Comparison of ENCODE assay signal across 16 cellular contexts in genomic region chr1:201381130-201381529, GRCh38. TPM values are rescaled to one million over a fixed set of nuclear protein-coding genes. Genes with fewer than 3 reads are reported as not detected.
DNase-seq lines count a peak whose midpoint lies in the region; ATAC-seq lines count a peak whose summit lies in the region.
"Had no signal": no experiment of that assay in that cellular context is flagged by ENCODE, and none has a peak within 500 bp of the region (broad histone marks: within the 10 kb centered on the region; RNA-seq: fewer than 3 reads in every experiment).

No MANE protein-coding gene starts in this region.

- H2AFZ ChIP-seq in mesenchymal stem cell (ENCODE audit: low read depth, low read length), result no peak overlapping the region

- no peak overlapping the region for H2BK12ac ChIP-seq in mesenchymal stem cell (ENCODE audit: low read length in 2 of 2)

- H3K9me3 ChIP-seq in mesenchymal stem cell (ENCODE audit: control insufficient read depth, low read length), result no peaks in the 10 kb centered on the region
- H3K9me3 ChIP-seq: MG63, ovary had no signal

- DNase-seq in DMS153 treated with DMSO at 0.1 percent for 48 hours (lab: John Stamatoyannopoulos, UW; ENCODE audit: unreplicated experiment) (peak; percentile 88), NCI-H1092 (lab: John Stamatoyannopoulos, UW) (peak; percentile 62), NCI-H345 (lab: John Stamatoyannopoulos, UW) (peak; percentile 83), mesenchymal stem cell (no peak), superior temporal gyrus (ENCODE audit: extremely low spot score) (no peak), retina (no peak)
- DNase-seq: activated gamma-delta T cell; aorta; MG63; NCI-H524; ovary; stimulated activated CD4-positive, alpha-beta T cell treated with anti-CD3 and anti-CD28 coated beads, Interleukin-2, amount 100 ng/mL, for 48 hours; T-helper 9 cell had no signal

- H3K4me1 ChIP-seq in mesenchymal stem cell (ENCODE audit: control insufficient read depth, insufficient read depth, low read depth, low read length), result peaks cover 55% of the 10 kb centered on the region

- peak overlapping the region; percentile 14 for H2AK5ac ChIP-seq in mesenchymal stem cell (ENCODE audit: low read length, severe bottlenecking)

- no peak for ATAC-seq in GM21390 (IDR thresholded peaks at IDR 0.05; ENCODE audit: unreplicated experiment)
- ATAC-seq: HepG2 had no signal

- H2BK15ac ChIP-seq in mesenchymal stem cell (ENCODE audit: low read depth, poor library complexity, severe bottlenecking), result no peak overlapping the region

- no peak overlapping the region for H3K18ac ChIP-seq in mesenchymal stem cell (ENCODE audit: low read depth in 1 of 2, low read length in 2 of 2)

- peaks cover 0 to 16% of the 10 kb centered on the region in 2 experiments for H3K27me3 ChIP-seq in mesenchymal stem cell (ENCODE audit: control insufficient read depth in 1 of 2, insufficient read depth in 1 of 2, low read length in 2 of 2)
- H3K27me3 ChIP-seq: MG63, ovary had no signal

- no peak overlapping the region for H3K14ac ChIP-seq in mesenchymal stem cell (ENCODE audit: low read length in 2 of 2)

- H4K8ac ChIP-seq in mesenchymal stem cell (ENCODE audit: low read length), result no peak overlapping the region

- no peak overlapping the region for H3K4ac ChIP-seq in mesenchymal stem cell (ENCODE audit: low read depth in 1 of 2, low read length in 2 of 2)

- no peak overlapping the region for H4K91ac ChIP-seq in mesenchymal stem cell (ENCODE audit: low read length)

- 84% methylated on average over 7 of the region's 7 CpGs for WGBS in mesenchymal stem cell

- no peak overlapping the region for H2BK120ac ChIP-seq in mesenchymal stem cell (ENCODE audit: low read depth, low read length)

- H3K27ac ChIP-seq in mesenchymal stem cell (ENCODE audit: low read length, poor library complexity, severe bottlenecking), result no peak overlapping the region
- H3K27ac ChIP-seq: ovary, SK-N-MC had no signal

- no peak overlapping the region for H3K4me2 ChIP-seq in mesenchymal stem cell (ENCODE audit: low read length, poor library complexity, severe bottlenecking)

- no peak overlapping the region for H2BK5ac ChIP-seq in mesenchymal stem cell (ENCODE audit: low read depth, low read length, poor library complexity, severe bottlenecking)

- no peak overlapping the region for H3K23ac ChIP-seq in mesenchymal stem cell (ENCODE audit: low read length in 2 of 2)

- no peaks in the 10 kb centered on the region for H3K79me1 ChIP-seq in mesenchymal stem cell (replicated peaks; ENCODE audit: low read length, poor library complexity, severe bottlenecking)

- no peak overlapping the region for H3K4me3 ChIP-seq in mesenchymal stem cell (ENCODE audit: insufficient read depth in 1 of 2, low read depth in 1 of 2, low read length in 2 of 2)
- H3K4me3 ChIP-seq: MG63, ovary, SK-N-MC had no signal

- H3K9ac ChIP-seq in mesenchymal stem cell (ENCODE audit: low read length), result no peak overlapping the region

- peaks cover 0 to 30% of the 10 kb centered on the region in 2 experiments for H3K36me3 ChIP-seq in mesenchymal stem cell (ENCODE audit: control insufficient read depth in 1 of 2, insufficient read depth in 2 of 2, low read depth in 1 of 2, low read length in 2 of 2)
- H3K36me3 ChIP-seq: MG63, ovary had no signal

RNA-seq across cellular contexts. Expression of gene TNNT2, which starts 3.6 kb away (rescaled TPM):
- polyA plus RNA-seq in mesenchymal stem cell (2013, experiment 1 of 2), result 0.07 TPM
- polyA plus RNA-seq in mesenchymal stem cell (2013, experiment 2 of 2), result not detected

RNA-seq across cellular contexts. Expression of gene LAD1, which starts 18.0 kb away (rescaled TPM):
- polyA plus RNA-seq in mesenchymal stem cell (2013, experiment 1 of 2), result not detected
- polyA plus RNA-seq in mesenchymal stem cell (2013, experiment 2 of 2), result not detected

RNA-seq across cellular contexts. Expression of gene TNNI1, which starts 40.4 kb away (rescaled TPM):
- polyA plus RNA-seq in mesenchymal stem cell (2013, experiment 1 of 2), result not detected
- not detected for polyA plus RNA-seq in mesenchymal stem cell (2013, experiment 2 of 2)
- polyA plus RNA-seq: HepG2 had no signal

Comparison
In these comparisons a context has a peak if more than half of its experiments do, and no peak if none do; other contexts are left out.
1. DNase-seq: peak in DMS153 treated with DMSO at 0.1 percent for 48 hours (single experiment), NCI-H1092 (single experiment) and NCI-H345 (single experiment); none in mesenchymal stem cell (single experiment), superior temporal gyrus (single experiment) and retina (single experiment).